Comparison of ENCODE assay signal across 28 cellular contexts in the genomic region with DNA sequence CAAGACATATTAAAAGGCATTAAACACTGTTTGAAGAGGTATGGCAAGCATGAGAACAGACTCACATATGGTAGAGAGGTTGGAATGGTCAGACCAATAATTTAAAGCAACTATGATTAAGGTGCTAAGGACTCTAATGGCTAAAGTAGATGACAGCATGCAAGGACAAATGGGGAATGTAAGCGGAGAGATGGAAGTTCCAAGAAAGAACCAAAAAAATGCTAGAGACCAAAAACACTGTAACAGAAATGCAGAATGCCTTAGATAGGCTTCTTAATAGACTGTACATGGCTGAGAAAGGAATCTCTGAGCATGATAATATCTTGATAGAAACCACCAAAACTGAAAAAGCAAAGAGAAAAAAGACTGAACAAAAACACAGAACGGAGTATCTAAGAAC.
DNase-seq lines count a peak whose midpoint lies in the region; ATAC-seq, FAIRE-seq and TF ChIP-seq lines count a peak whose summit lies in the region.
"Had no signal": no experiment of that assay in that cellular context is flagged by ENCODE, and none has a peak within 500 bp of the region (broad histone marks: within the 10 kb centered on the region; RNA-seq: fewer than 3 reads in every experiment).

No MANE protein-coding gene starts in this region.

- no peaks in the 10 kb centered on the region for H3K27me3 Mint-ChIP-seq in activated CD8-positive, alpha-beta T cell treated with anti-CD3 and anti-CD28 coated beads for 36 hours
- H3K27me3 Mint-ChIP-seq in naive thymus-derived CD4-positive, alpha-beta T cell, result peaks cover 0 to 22% (median 0%) of the 10 kb centered on the region in 5 donors

- ATAC-seq in activated CD8-positive, alpha-beta T cell treated with anti-CD3 and anti-CD28 coated beads for 36 hours, result no peak
- no peak for ATAC-seq in naive thymus-derived CD4-positive, alpha-beta T cell
- ATAC-seq in HG02623 (IDR thresholded peaks at IDR 0.05; ENCODE audit: unreplicated experiment) (no peak), HG03039 (IDR thresholded peaks at IDR 0.05; ENCODE audit: unreplicated experiment) (no peak)
- ATAC-seq: activated CD4-positive, alpha-beta T cell treated with anti-CD3 and anti-CD28 coated beads for 36 hours; activated T-cell treated with anti-CD3 and anti-CD28 coated beads, Interleukin-2, amount 50 U/mL, for 72 hours; left cardiac atrium; sciatic nerve had no signal

- POLR2A ChIA-PET in activated CD8-positive, alpha-beta T cell treated with anti-CD3 and anti-CD28 coated beads for 36 hours (lab: Charles Lee), result no interaction called here
- POLR2A ChIA-PET in naive thymus-derived CD4-positive, alpha-beta T cell (lab: Charles Lee), result no interaction called here

- peaks cover 0 to 5% (median 0%) of the 10 kb centered on the region in 11 experiments; a peak in 3 of 22 replicates for H4K20me1 ChIP-seq in BLaER1 treated with 17β-estradiol and CSF1 and Interleukin-3, amounts not matched to agents 10 nM and 100 nM

- peaks cover 61% of the 10 kb centered on the region for H3K4me1 Mint-ChIP-seq in activated CD8-positive, alpha-beta T cell treated with anti-CD3 and anti-CD28 coated beads for 36 hours (ENCODE audit: low read depth)
- peaks cover 46 to 60% (median 58%) of the 10 kb centered on the region in 7 donors for H3K4me1 Mint-ChIP-seq in naive thymus-derived CD4-positive, alpha-beta T cell
- H3K4me1 Mint-ChIP-seq: H9 had no signal

- H3K27ac Mint-ChIP-seq in activated CD8-positive, alpha-beta T cell treated with anti-CD3 and anti-CD28 coated beads for 36 hours, result peak overlapping the region; percentile 17
- peak overlapping the region; percentile 6 to 96 (median 48) for H3K27ac Mint-ChIP-seq in naive thymus-derived CD4-positive, alpha-beta T cell
- H3K27ac Mint-ChIP-seq: activated CD4-positive, alpha-beta T cell treated with anti-CD3 and anti-CD28 coated beads for 36 hours; activated naive CD4-positive, alpha-beta T cell treated with anti-CD3 and anti-CD28 coated beads for 36 hours; activated T-cell treated with anti-CD3 and anti-CD28 coated beads, Interleukin-2, amount 50 U/mL, for 72 hours; H9 had no signal

- H3K4me3 ChIP-seq in BLaER1 treated with 17β-estradiol and CSF1 and Interleukin-3, amounts not matched to agents 10 nM and 100 nM, result no peak overlapping the region
- H3K4me3 ChIP-seq in naive thymus-derived CD4-positive, alpha-beta T cell (ENCODE audit: low read length), result no peak overlapping the region
- H3K4me3 ChIP-seq: ascending aorta, esophagus squamous epithelium, SJSA1, thoracic aorta had no signal

- FAIRE-seq in GM12892 (lab: Jason Lieb, UNC), result peak; percentile 53
- FAIRE-seq: urothelium cell line had no signal

- intact Hi-C loops in activated CD8-positive, alpha-beta T cell treated with anti-CD3 and anti-CD28 coated beads for 36 hours (cut with micrococcal nuclease), result no loop called here
- intact Hi-C loops in naive thymus-derived CD4-positive, alpha-beta T cell (cut with micrococcal nuclease), result no loop called here

- no peak overlapping the region for H3K27ac ChIP-seq in BLaER1 treated with 17β-estradiol and CSF1 and Interleukin-3, amounts not matched to agents 10 nM and 100 nM
- H3K27ac ChIP-seq in naive thymus-derived CD4-positive, alpha-beta T cell (ENCODE audit: low read depth, low read length), result no peak overlapping the region
- H3K27ac ChIP-seq: ascending aorta, esophagus squamous epithelium, SJSA1, thoracic aorta had no signal

- peaks cover 0 to 25% (median 6%) of the 10 kb centered on the region in 11 experiments; a peak in 14 of 22 replicates for H3K9me3 ChIP-seq in BLaER1 treated with 17β-estradiol and CSF1 and Interleukin-3, amounts not matched to agents 10 nM and 100 nM (replicated peaks in 1 of 11)
- H3K9me3 ChIP-seq in naive thymus-derived CD4-positive, alpha-beta T cell (ENCODE audit: control insufficient read depth in 2 of 3, low read length in 3 of 3), result no peaks in the 10 kb centered on the region
- H3K9me3 ChIP-seq: ascending aorta, esophagus squamous epithelium, SJSA1, thoracic aorta had no signal

- TF ChIP-seq CTCF in activated CD8-positive, alpha-beta T cell treated with anti-CD3 and anti-CD28 coated beads for 36 hours (IDR thresholded peaks at IDR 0.05), result no peak

- H3K36me3 ChIP-seq in BLaER1 treated with 17β-estradiol and CSF1 and Interleukin-3, amounts not matched to agents 10 nM and 100 nM, result no peaks in the 10 kb centered on the region
- H3K36me3 ChIP-seq in naive thymus-derived CD4-positive, alpha-beta T cell (ENCODE audit: control insufficient read depth in 2 of 3, insufficient read depth in 3 of 3, low read length in 3 of 3), result no peaks in the 10 kb centered on the region
- H3K36me3 ChIP-seq: ascending aorta, esophagus squamous epithelium, SJSA1, thoracic aorta had no signal

- CTCF ChIA-PET in activated CD8-positive, alpha-beta T cell treated with anti-CD3 and anti-CD28 coated beads for 36 hours (lab: Charles Lee), result interaction anchor here (1.7 kb wide), 1 partner anchor 90 kb away, joined by 4 read pairs; no protein-coding TSS in a partner anchor
- CTCF ChIA-PET in naive thymus-derived CD4-positive, alpha-beta T cell (lab: Charles Lee), result no interaction called here

- peaks cover 62% of the 10 kb centered on the region for H3K36me3 Mint-ChIP-seq in activated CD8-positive, alpha-beta T cell treated with anti-CD3 and anti-CD28 coated beads for 36 hours (ENCODE audit: low read depth)
- H3K36me3 Mint-ChIP-seq in naive thymus-derived CD4-positive, alpha-beta T cell, result peaks cover 8 to 47% (median 17%) of the 10 kb centered on the region in 5 donors

- H3K9ac ChIP-seq in BLaER1 treated with 17β-estradiol and CSF1 and Interleukin-3, amounts not matched to agents 10 nM and 100 nM, result no peak overlapping the region

- H3K27me3 ChIP-seq in BLaER1 treated with 17β-estradiol and CSF1 and Interleukin-3, amounts not matched to agents 10 nM and 100 nM, result no peaks in the 10 kb centered on the region
- H3K27me3 ChIP-seq in naive thymus-derived CD4-positive, alpha-beta T cell (ENCODE audit: control insufficient read depth in 2 of 2, insufficient read depth in 2 of 2, low read length in 2 of 2), result no peaks in the 10 kb centered on the region
- H3K27me3 ChIP-seq: ascending aorta, esophagus squamous epithelium, SJSA1 had no signal

- no peak for DNase-seq in GM12892 (ENCODE audit: insufficient read length)
- no peak for DNase-seq in activated CD8-positive, alpha-beta T cell treated with anti-CD3 and anti-CD28 coated beads for 36 hours
- DNase-seq in naive thymus-derived CD4-positive, alpha-beta T cell, result no peak
- DNase-seq in glomerular visceral epithelial cell (ENCODE audit: extremely low spot score), result no peak
- DNase-seq: activated CD4-positive, alpha-beta T cell treated with anti-CD3 and anti-CD28 coated beads for 36 hours; activated T-cell treated with anti-CD3 and anti-CD28 coated beads, Interleukin-2, amount 50 U/mL, for 72 hours; caudate nucleus; esophagus squamous epithelium; foreskin melanocyte; H9; KBM-7; left cardiac atrium; NCI-H1417 treated with DMSO at 0.1 percent for 48 hours; NCI-H2081; NCI-H226; posterior cingulate gyrus; stimulated activated CD4-positive, alpha-beta T cell treated with anti-CD3 and anti-CD28 coated beads, Interleukin-12 subunit alpha, Interleukin-12 subunit beta, amount 100 ng/mL, for 4 hours; stimulated activated CD4-positive, alpha-beta T cell treated with anti-CD3 and anti-CD28 coated beads, Interleukin-4, amount 100 ng/mL, for 24 hours; stimulated activated naive CD4-positive, alpha-beta T cell had no signal

- H3K4me2 ChIP-seq in BLaER1 treated with 17β-estradiol and CSF1 and Interleukin-3, amounts not matched to agents 10 nM and 100 nM, result peak overlapping the region; percentile 21 to 98 (median 87); a peak in 18 of 22 replicates

- no peak overlapping the region for H3K4me3 Mint-ChIP-seq in activated CD8-positive, alpha-beta T cell treated with anti-CD3 and anti-CD28 coated beads for 36 hours
- peak overlapping the region in 9 of 10 donors; percentile 2 to 83 (median 31) for H3K4me3 Mint-ChIP-seq in naive thymus-derived CD4-positive, alpha-beta T cell
- H3K4me3 Mint-ChIP-seq: activated CD4-positive, alpha-beta T cell treated with anti-CD3 and anti-CD28 coated beads for 36 hours; activated naive CD4-positive, alpha-beta T cell treated with anti-CD3 and anti-CD28 coated beads for 36 hours; activated T-cell treated with anti-CD3 and anti-CD28 coated beads, Interleukin-2, amount 50 U/mL, for 72 hours; H9 had no signal

- peaks cover 52 to 65% (median 57%) of the 10 kb centered on the region in 10 experiments for H3K4me1 ChIP-seq in BLaER1 treated with 17β-estradiol and CSF1 and Interleukin-3, amounts not matched to agents 10 nM and 100 nM
- peaks cover 46 to 55% of the 10 kb centered on the region in 2 donors for H3K4me1 ChIP-seq in naive thymus-derived CD4-positive, alpha-beta T cell (ENCODE audit: control insufficient read depth in 2 of 2, insufficient read depth in 2 of 2, low read length in 2 of 2)

- peaks cover 1% of the 10 kb centered on the region for H3K9me3 Mint-ChIP-seq in activated CD8-positive, alpha-beta T cell treated with anti-CD3 and anti-CD28 coated beads for 36 hours
- H3K9me3 Mint-ChIP-seq in naive thymus-derived CD4-positive, alpha-beta T cell, result peaks cover 5 to 14% (median 11%) of the 10 kb centered on the region in 11 donors
- H3K9me3 Mint-ChIP-seq: H9 had no signal

- no peak for TF ChIP-seq POLR2A in GM12892 (IDR thresholded peaks at IDR 0.05; ENCODE audit: low read depth, low read length)
